Comparison of ENCODE assay signal across 23 cellular contexts in genomic region chr10:71723301-71723700, GRCh38. TPM values are rescaled to one million over a fixed set of nuclear protein-coding genes. Genes with fewer than 3 reads are reported as not detected.
DNase-seq lines count a peak whose midpoint lies in the region; ATAC-seq and TF ChIP-seq lines count a peak whose summit lies in the region.
"Had no signal": no experiment of that assay in that cellular context is flagged by ENCODE, and none has a peak within 500 bp of the region (broad histone marks: within the 10 kb centered on the region; RNA-seq: fewer than 3 reads in every experiment).

No MANE protein-coding gene starts in this region.

- no peak overlapping the region for H2BK12ac ChIP-seq in neuronal stem cell (ENCODE audit: low read length)

- no peak overlapping the region for H2BK5ac ChIP-seq in neuronal stem cell (ENCODE audit: low read length)

- H3K18ac ChIP-seq in neuronal stem cell (ENCODE audit: low read length), result peak overlapping the region; percentile 49

- H3K9me2 ChIP-seq in PC-3 (replicated peaks; ENCODE audit: low read length), result no peaks in the 10 kb centered on the region

- H3K4me3 Mint-ChIP-seq in activated naive CD4-positive, alpha-beta T cell treated with anti-CD3 and anti-CD28 coated beads, Interleukin-2, amount 50 U/mL, for 24 hours, result no peak overlapping the region
- no peak overlapping the region for H3K4me3 Mint-ChIP-seq in activated naive CD8-positive, alpha-beta T cell treated with anti-CD3 and anti-CD28 coated beads, Interleukin-2, amount 50 U/mL, for 24 hours

- peak overlapping the region; percentile 44 for H3K14ac ChIP-seq in neuronal stem cell (ENCODE audit: low read length)

- H4K8ac ChIP-seq in neuronal stem cell (ENCODE audit: low read depth, low read length), result no peak overlapping the region

- H3K4me3 ChIP-seq in neuronal stem cell (ENCODE audit: low read length in 2 of 2), result no peak overlapping the region
- H3K4me3 ChIP-seq in PC-3 (ENCODE audit: low read length), result no peak overlapping the region
- H3K4me3 ChIP-seq in lower leg skin (ENCODE audit: low read depth, poor library complexity, severe bottlenecking), result no peak overlapping the region
- H3K4me3 ChIP-seq: GM23248 had no signal

- no peaks in the 10 kb centered on the region for H3K9me3 ChIP-seq in neuronal stem cell (replicated peaks in 1 of 2; ENCODE audit: control insufficient read depth in 2 of 2, insufficient read depth in 1 of 2, low read depth in 1 of 2, low read length in 2 of 2)
- H3K9me3 ChIP-seq in PC-3 (ENCODE audit: low read length), result no peaks in the 10 kb centered on the region

- no peak for DNase-seq in activated naive CD4-positive, alpha-beta T cell treated with anti-CD3 and anti-CD28 coated beads, Interleukin-2, amount 50 U/mL, for 16 hours
- DNase-seq in GDM1 (lab: John Stamatoyannopoulos, UW) (peak; percentile 9), neuronal stem cell (ENCODE audit: low spot score) (no peak), PC-3 (no peak), LoVo (ENCODE audit: low spot score) (no peak), lower leg skin (ENCODE audit: low spot score in 2 of 2) (no peak)
- DNase-seq in activated naive CD8-positive, alpha-beta T cell treated with anti-CD3 and anti-CD28 coated beads, Interleukin-2, amount 50 U/mL, for 24 hours, result no peak
- DNase-seq: DMS53; GM23248; NCI-H1417 treated with DMSO at 0.1 percent for 48 hours; NCI-H2029; NCI-H2171; NCI-H446 treated with DMSO at 0.1 percent for 48 hours; NK-92 treated with Interleukin-12 subunit alpha and Interleukin-12 subunit beta, amount 100 ng/mL, for 24 hours; OCI-M1; RPMI8226; SIG-M5 had no signal

- H3K36me3 Mint-ChIP-seq in activated naive CD4-positive, alpha-beta T cell treated with anti-CD3 and anti-CD28 coated beads, Interleukin-2, amount 50 U/mL, for 24 hours, result no peaks in the 10 kb centered on the region
- H3K36me3 Mint-ChIP-seq in activated naive CD8-positive, alpha-beta T cell treated with anti-CD3 and anti-CD28 coated beads, Interleukin-2, amount 50 U/mL, for 24 hours (ENCODE audit: low read depth), result no peaks in the 10 kb centered on the region
- H3K36me3 Mint-ChIP-seq: IgD-negative memory B cell had no signal

- no peak for ATAC-seq in activated naive CD8-positive, alpha-beta T cell treated with anti-CD3 and anti-CD28 coated beads, Interleukin-2, amount 50 U/mL, for 24 hours
- no peak for ATAC-seq in PC-3

- H3K4me2 ChIP-seq in neuronal stem cell (ENCODE audit: insufficient read depth, low read length, poor library complexity, severe bottlenecking) (no peak overlapping the region), PC-3 (ENCODE audit: low read length) (no peak overlapping the region)

- H4K91ac ChIP-seq in neuronal stem cell (ENCODE audit: low read depth, low read length, poor library complexity), result no peak overlapping the region

- peaks cover 0 to 17% of the 10 kb centered on the region in 2 donors for H3K4me1 ChIP-seq in neuronal stem cell (ENCODE audit: control insufficient read depth in 2 of 2, insufficient read depth in 1 of 2, low read depth in 1 of 2, low read length in 2 of 2)
- H3K4me1 ChIP-seq in PC-3 (ENCODE audit: insufficient read depth, low read length), result peaks cover 13% of the 10 kb centered on the region

- H3K23ac ChIP-seq in neuronal stem cell (ENCODE audit: low read depth, low read length, poor library complexity), result no peak overlapping the region

- H2BK15ac ChIP-seq in neuronal stem cell (ENCODE audit: low read length), result peak overlapping the region; percentile 19

- no peak overlapping the region for H2BK120ac ChIP-seq in neuronal stem cell (ENCODE audit: low read depth, low read length)

- no peaks in the 10 kb centered on the region for H3K36me3 ChIP-seq in neuronal stem cell (replicated peaks in 1 of 2; ENCODE audit: control insufficient read depth in 2 of 2, insufficient read depth in 2 of 2, low read length in 2 of 2)
- H3K36me3 ChIP-seq in PC-3 (ENCODE audit: low read depth, low read length), result no peaks in the 10 kb centered on the region

- H3K9ac ChIP-seq in neuronal stem cell (ENCODE audit: low read depth, low read length, poor library complexity) (peak overlapping the region; percentile 52), PC-3 (ENCODE audit: low read length) (no peak overlapping the region)
- H3K9ac ChIP-seq: GM23248 had no signal

- intact Hi-C loops in PC-3 (cut with micrococcal nuclease), result no loop called here
- intact Hi-C loops in lower leg skin (cut with DNase I; ENCODE audit: low total_unique reads), result loop anchor here (10.0 kb wide), 1 partner anchor 52 kb away; the partner anchor contains the start of gene VSIR

- no peaks in the 10 kb centered on the region for H3K27me3 Mint-ChIP-seq in activated naive CD4-positive, alpha-beta T cell treated with anti-CD3 and anti-CD28 coated beads, Interleukin-2, amount 50 U/mL, for 24 hours
- H3K27me3 Mint-ChIP-seq in activated naive CD8-positive, alpha-beta T cell treated with anti-CD3 and anti-CD28 coated beads, Interleukin-2, amount 50 U/mL, for 24 hours, result peaks cover 1% of the 10 kb centered on the region
- H3K27me3 Mint-ChIP-seq: IgD-negative memory B cell had no signal

- CTCF ChIA-PET in PC-3 (lab: Charles Lee), result no interaction called here

- POLR2A ChIA-PET in PC-3 (lab: Charles Lee; ENCODE audit: unreplicated experiment), result no interaction called here

- no peaks in the 10 kb centered on the region for H3K9me3 Mint-ChIP-seq in activated naive CD4-positive, alpha-beta T cell treated with anti-CD3 and anti-CD28 coated beads, Interleukin-2, amount 50 U/mL, for 24 hours
- no peaks in the 10 kb centered on the region for H3K9me3 Mint-ChIP-seq in activated naive CD8-positive, alpha-beta T cell treated with anti-CD3 and anti-CD28 coated beads, Interleukin-2, amount 50 U/mL, for 24 hours
- H3K9me3 Mint-ChIP-seq: IgD-negative memory B cell had no signal

- no peak overlapping the region for H2AK5ac ChIP-seq in neuronal stem cell (ENCODE audit: low read depth, low read length)

- no peaks in the 10 kb centered on the region for H3K79me1 ChIP-seq in neuronal stem cell (ENCODE audit: low read depth, low read length)

- H3K27me3 ChIP-seq in neuronal stem cell (ENCODE audit: control insufficient read depth in 3 of 3, insufficient read depth in 3 of 3, low read depth in 1 of 3, low read length in 3 of 3) (peaks cover 0 to 26% (median 0%) of the 10 kb centered on the region in 3 experiments), PC-3 (ENCODE audit: low read length) (no peaks in the 10 kb centered on the region)

- no CpG with 5 or more reads among the region's 11 CpGs for WGBS in neuronal stem cell (ENCODE audit: extremely low coverage in 2 of 2, insufficient read length in 2 of 2, insufficient replicate concordance in 1 of 2), 2 donors
- 92 to 95% methylated on average over 10 to 11 of the region's 11 CpGs for WGBS in lower leg skin, 2 donors

- H3K4me1 Mint-ChIP-seq in activated naive CD4-positive, alpha-beta T cell treated with anti-CD3 and anti-CD28 coated beads, Interleukin-2, amount 50 U/mL, for 24 hours, result peaks cover 72% of the 10 kb centered on the region
- peaks cover 58% of the 10 kb centered on the region for H3K4me1 Mint-ChIP-seq in activated naive CD8-positive, alpha-beta T cell treated with anti-CD3 and anti-CD28 coated beads, Interleukin-2, amount 50 U/mL, for 24 hours

- H3K79me2 ChIP-seq in PC-3 (ENCODE audit: low read length), result no peaks in the 10 kb centered on the region

- TF ChIP-seq CTCF in PC-3 (conservative IDR thresholded peaks at IDR 0.05; ENCODE audit: low read depth, low read length) (no peak), lower leg skin (IDR thresholded peaks at IDR 0.05) (no peak)

- H3K4ac ChIP-seq in neuronal stem cell (ENCODE audit: low read length), result no peak overlapping the region

- H2AFZ ChIP-seq in neuronal stem cell (ENCODE audit: low read length), result no peak overlapping the region
- H2AFZ ChIP-seq in PC-3 (ENCODE audit: low read length), result no peak overlapping the region
- H2AFZ ChIP-seq: GM23248 had no signal

- no peak for TF ChIP-seq POLR2A in lower leg skin (IDR thresholded peaks at IDR 0.05)

- H3K27ac ChIP-seq in neuronal stem cell (replicated peaks; ENCODE audit: low read length) (no peak overlapping the region), PC-3 (ENCODE audit: low read length) (no peak overlapping the region)
- H3K27ac ChIP-seq: C4-2B, GM23248, HL-60 had no signal

- peak overlapping the region; percentile 74 for H3K27ac Mint-ChIP-seq in activated naive CD4-positive, alpha-beta T cell treated with anti-CD3 and anti-CD28 coated beads, Interleukin-2, amount 50 U/mL, for 24 hours
- H3K27ac Mint-ChIP-seq in activated naive CD8-positive, alpha-beta T cell treated with anti-CD3 and anti-CD28 coated beads, Interleukin-2, amount 50 U/mL, for 24 hours, result peak overlapping the region; percentile 82

- no peaks in the 10 kb centered on the region for H3F3A ChIP-seq in PC-3 (ENCODE audit: low read length, unreplicated experiment)

- H4K20me1 ChIP-seq in PC-3 (ENCODE audit: low read length), result no peaks in the 10 kb centered on the region

- no TSS peak for BruUV-seq in PC-3 (replicated peaks; lab: Mats Ljungman, UMichigan)

RNA-seq across cellular contexts. Expression of gene C10orf105, which starts 3.7 kb away (rescaled TPM):
- polyA plus RNA-seq in neuronal stem cell (2013, experiment 1 of 2), result 1.4 TPM
- polyA plus RNA-seq in neuronal stem cell (2013, experiment 2 of 2), result 1.3 TPM
- total RNA-seq in PC-3 (2014; rRNA removed) (not detected in 2 replicates), lower leg skin (under 1 TPM; 0.06 to 0.27 (median 0.14) TPM)
- total RNA-seq: A673, GM23248, LHCN-M2 had no signal
- polyA plus RNA-seq: GM23248, IgD-negative memory B cell had no signal

RNA-seq across cellular contexts. Expression of gene VSIR, which starts 50.0 kb away (rescaled TPM):
- polyA plus RNA-seq in neuronal stem cell (2013, experiment 1 of 2), result 0.29 TPM
- 0.48 TPM for polyA plus RNA-seq in neuronal stem cell (2013, experiment 2 of 2)
- total RNA-seq in PC-3 (2014; rRNA removed), result 13.7 and 14.1 TPM in 2 replicates
- 10 to 100 TPM; 14.5 to 56.5 (median 23.2) TPM for total RNA-seq in lower leg skin
- total RNA-seq: A673 had no signal
